ENCODE assay signal across 8 cellular contexts in genomic region chr1:108746382-108747127, GRCh38. TPM values are rescaled to one million over a fixed set of nuclear protein-coding genes. Genes with fewer than 3 reads are reported as not detected.
DNase-seq lines count a peak whose midpoint lies in the region; ATAC-seq and TF ChIP-seq lines count a peak whose summit lies in the region.

A gene with protein sequence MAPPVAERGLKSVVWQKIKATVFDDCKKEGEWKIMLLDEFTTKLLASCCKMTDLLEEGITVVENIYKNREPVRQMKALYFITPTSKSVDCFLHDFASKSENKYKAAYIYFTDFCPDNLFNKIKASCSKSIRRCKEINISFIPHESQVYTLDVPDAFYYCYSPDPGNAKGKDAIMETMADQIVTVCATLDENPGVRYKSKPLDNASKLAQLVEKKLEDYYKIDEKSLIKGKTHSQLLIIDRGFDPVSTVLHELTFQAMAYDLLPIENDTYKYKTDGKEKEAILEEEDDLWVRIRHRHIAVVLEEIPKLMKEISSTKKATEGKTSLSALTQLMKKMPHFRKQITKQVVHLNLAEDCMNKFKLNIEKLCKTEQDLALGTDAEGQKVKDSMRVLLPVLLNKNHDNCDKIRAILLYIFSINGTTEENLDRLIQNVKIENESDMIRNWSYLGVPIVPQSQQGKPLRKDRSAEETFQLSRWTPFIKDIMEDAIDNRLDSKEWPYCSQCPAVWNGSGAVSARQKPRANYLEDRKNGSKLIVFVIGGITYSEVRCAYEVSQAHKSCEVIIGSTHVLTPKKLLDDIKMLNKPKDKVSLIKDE (plus strand): TSS chr1:108746674. CDS start chr1:108746738, 64 bp downstream.

- peak within 1 kb of the TSS; percentile 98 for H3K27ac ChIP-seq in caudate nucleus (ENCODE audit: low read depth, low read length)

- TF ChIP-seq CTCF in WTC11 (IDR thresholded peaks at IDR 0.05) = peak; percentile 67

- CTCF ChIA-PET in WTC11 (lab: Charles Lee) = interaction anchor here (0.7 to 1.0 kb wide), 3 partner anchors 70 to 455 kb away, joined by 3 read pairs; no protein-coding TSS in a partner anchor

- peaks cover 11% of the 10 kb centered on the region for H3K4me1 Mint-ChIP-seq in WTC11
- peaks cover 27 to 48% of the 10 kb centered on the region in 2 donors for H3K4me1 Mint-ChIP-seq in immature natural killer cell

- H3K4me3 Mint-ChIP-seq in WTC11 = peak within 1 kb of the TSS; percentile 97
- peak within 1 kb of the TSS; percentile 95 to 99 (median 98) for H3K4me3 Mint-ChIP-seq in immature natural killer cell

- H3K36me3 Mint-ChIP-seq in WTC11 (no peaks in the 10 kb centered on the region), immature natural killer cell (no peaks in the 10 kb centered on the region)

- peak; percentile 99 for DNase-seq in AG08395 (ENCODE audit: low spot score)
- peak; percentile 96 for DNase-seq in NCI-H2227 treated with DMSO at 0.1 percent for 48 hours (lab: John Stamatoyannopoulos, UW)
- DNase-seq in WTC11 (ENCODE audit: low spot score) = peak; percentile 99
- peak; percentile 68 to 99 (median 97) for DNase-seq in caudate nucleus (lab: John Stamatoyannopoulos, UW)
- DNase-seq in immature natural killer cell = peak; percentile 99
- peak; percentile 100 for DNase-seq in stimulated activated CD4-positive, alpha-beta T cell treated with anti-CD3 and anti-CD28 coated beads, Interleukin-12 subunit alpha, Interleukin-12 subunit beta, amount 100 ng/mL, for 24 hours (ENCODE audit: low read depth in 2 of 2)

- POLR2A ChIA-PET in WTC11 (lab: Charles Lee) = interaction anchor here (0.6 kb wide), 1 partner anchor 55 kb away, joined by 4 read pairs; the partner anchor contains the start of gene PRPF38B

- ATAC-seq in GM18873 (IDR thresholded peaks at IDR 0.05; ENCODE audit: low FRiP score, unreplicated experiment) (peak; percentile 81), HG03159 (IDR thresholded peaks at IDR 0.05; ENCODE audit: unreplicated experiment) (peak; percentile 87), WTC11 (peak; percentile 93)

- H3K27me3 Mint-ChIP-seq in WTC11 (ENCODE audit: low read depth) = peaks cover 16% of the 10 kb centered on the region
- H3K27me3 Mint-ChIP-seq in immature natural killer cell (ENCODE audit: low read depth in 3 of 3) = peaks cover 12 to 15% (median 13%) of the 10 kb centered on the region in 3 donors

- H3K27ac Mint-ChIP-seq in WTC11 (peak within 1 kb of the TSS; percentile 98), immature natural killer cell (peak within 1 kb of the TSS; percentile 97 to 99 (median 98))

- H3K9me3 Mint-ChIP-seq in WTC11 = no peaks in the 10 kb centered on the region
- H3K9me3 Mint-ChIP-seq in immature natural killer cell = no peaks in the 10 kb centered on the region

TF ChIP-seq in WTC11, 78 proteins besides CTCF, POLR2A, EP300 and RAD21 (continues in another document):
- peak; percentile 67; the same call in 1 of the 2 replicates for TF ChIP-seq JUN (CRISPR knock-in tag; IDR thresholded peaks at IDR 0.05)
- TF ChIP-seq CREB1 (CRISPR knock-in tag; IDR thresholded peaks at IDR 0.05) = 0 out of 2 replicates have a peak, but pooled peaks have one; percentile 52
- no peak for TF ChIP-seq ZNF317 (CRISPR knock-in tag; IDR thresholded peaks at IDR 0.05; ENCODE audit: borderline replicate concordance, low read depth)
- peak; percentile 95 for TF ChIP-seq SP1 (CRISPR knock-in tag; conservative IDR thresholded peaks at IDR 0.05)
- TF ChIP-seq, protein P1, sequence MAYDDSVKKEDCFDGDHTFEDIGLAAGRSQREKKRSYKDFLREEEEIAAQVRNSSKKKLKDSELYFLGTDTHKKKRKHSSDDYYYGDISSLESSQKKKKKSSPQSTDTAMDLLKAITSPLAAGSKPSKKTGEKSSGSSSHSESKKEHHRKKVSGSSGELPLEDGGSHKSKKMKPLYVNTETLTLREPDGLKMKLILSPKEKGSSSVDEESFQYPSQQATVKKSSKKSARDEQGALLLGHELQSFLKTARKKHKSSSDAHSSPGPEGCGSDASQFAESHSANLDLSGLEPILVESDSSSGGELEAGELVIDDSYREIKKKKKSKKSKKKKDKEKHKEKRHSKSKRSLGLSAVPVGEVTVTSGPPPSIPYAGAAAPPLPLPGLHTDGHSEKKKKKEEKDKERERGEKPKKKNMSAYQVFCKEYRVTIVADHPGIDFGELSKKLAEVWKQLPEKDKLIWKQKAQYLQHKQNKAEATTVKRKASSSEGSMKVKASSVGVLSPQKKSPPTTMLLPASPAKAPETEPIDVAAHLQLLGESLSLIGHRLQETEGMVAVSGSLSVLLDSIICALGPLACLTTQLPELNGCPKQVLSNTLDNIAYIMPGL (CRISPR knock-in tag; IDR thresholded peaks at IDR 0.05) = peak; percentile 3; the same call in 1 of the 2 replicates
- TF ChIP-seq GTF2I (CRISPR knock-in tag; conservative IDR thresholded peaks at IDR 0.05) = no peak
- peak; percentile 87 for TF ChIP-seq ARID4B (CRISPR knock-in tag; IDR thresholded peaks at IDR 0.05; ENCODE audit: borderline replicate concordance)
- TF ChIP-seq KAT7 (CRISPR knock-in tag; IDR thresholded peaks at IDR 0.05; ENCODE audit: borderline replicate concordance) = peak; percentile 76; the same call in 1 of the 2 replicates
- TF ChIP-seq ETV6 (CRISPR knock-in tag; IDR thresholded peaks at IDR 0.05) = peak; percentile 54
- peak; percentile 86; the same call in 1 of the 2 replicates for TF ChIP-seq FOXP1 (CRISPR knock-in tag; IDR thresholded peaks at IDR 0.05; ENCODE audit: borderline replicate concordance)
- TF ChIP-seq ZNF416 (CRISPR knock-in tag; IDR thresholded peaks at IDR 0.05) = 0 out of 2 replicates have a peak, but pooled peaks have one; percentile 74
- TF ChIP-seq, protein P2, sequence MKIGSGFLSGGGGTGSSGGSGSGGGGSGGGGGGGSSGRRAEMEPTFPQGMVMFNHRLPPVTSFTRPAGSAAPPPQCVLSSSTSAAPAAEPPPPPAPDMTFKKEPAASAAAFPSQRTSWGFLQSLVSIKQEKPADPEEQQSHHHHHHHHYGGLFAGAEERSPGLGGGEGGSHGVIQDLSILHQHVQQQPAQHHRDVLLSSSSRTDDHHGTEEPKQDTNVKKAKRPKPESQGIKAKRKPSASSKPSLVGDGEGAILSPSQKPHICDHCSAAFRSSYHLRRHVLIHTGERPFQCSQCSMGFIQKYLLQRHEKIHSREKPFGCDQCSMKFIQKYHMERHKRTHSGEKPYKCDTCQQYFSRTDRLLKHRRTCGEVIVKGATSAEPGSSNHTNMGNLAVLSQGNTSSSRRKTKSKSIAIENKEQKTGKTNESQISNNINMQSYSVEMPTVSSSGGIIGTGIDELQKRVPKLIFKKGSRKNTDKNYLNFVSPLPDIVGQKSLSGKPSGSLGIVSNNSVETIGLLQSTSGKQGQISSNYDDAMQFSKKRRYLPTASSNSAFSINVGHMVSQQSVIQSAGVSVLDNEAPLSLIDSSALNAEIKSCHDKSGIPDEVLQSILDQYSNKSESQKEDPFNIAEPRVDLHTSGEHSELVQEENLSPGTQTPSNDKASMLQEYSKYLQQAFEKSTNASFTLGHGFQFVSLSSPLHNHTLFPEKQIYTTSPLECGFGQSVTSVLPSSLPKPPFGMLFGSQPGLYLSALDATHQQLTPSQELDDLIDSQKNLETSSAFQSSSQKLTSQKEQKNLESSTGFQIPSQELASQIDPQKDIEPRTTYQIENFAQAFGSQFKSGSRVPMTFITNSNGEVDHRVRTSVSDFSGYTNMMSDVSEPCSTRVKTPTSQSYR (CRISPR knock-in tag; IDR thresholded peaks at IDR 0.05) = peak; percentile 52; the same call in 1 of the 2 replicates
- TF ChIP-seq, protein P3, sequence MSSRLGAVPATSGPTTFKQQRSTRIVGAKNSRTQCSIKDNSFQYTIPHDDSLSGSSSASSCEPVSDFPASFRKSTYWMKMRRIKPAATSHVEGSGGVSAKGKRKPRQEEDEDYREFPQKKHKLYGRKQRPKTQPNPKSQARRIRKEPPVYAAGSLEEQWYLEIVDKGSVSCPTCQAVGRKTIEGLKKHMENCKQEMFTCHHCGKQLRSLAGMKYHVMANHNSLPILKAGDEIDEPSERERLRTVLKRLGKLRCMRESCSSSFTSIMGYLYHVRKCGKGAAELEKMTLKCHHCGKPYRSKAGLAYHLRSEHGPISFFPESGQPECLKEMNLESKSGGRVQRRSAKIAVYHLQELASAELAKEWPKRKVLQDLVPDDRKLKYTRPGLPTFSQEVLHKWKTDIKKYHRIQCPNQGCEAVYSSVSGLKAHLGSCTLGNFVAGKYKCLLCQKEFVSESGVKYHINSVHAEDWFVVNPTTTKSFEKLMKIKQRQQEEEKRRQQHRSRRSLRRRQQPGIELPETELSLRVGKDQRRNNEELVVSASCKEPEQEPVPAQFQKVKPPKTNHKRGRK (CRISPR knock-in tag; IDR thresholded peaks at IDR 0.05; ENCODE audit: borderline replicate concordance) = no peak
- peak; percentile 52; the same call in 1 of the 2 replicates for TF ChIP-seq FOXK1 (CRISPR knock-in tag; IDR thresholded peaks at IDR 0.05)

RNA-seq across cellular contexts. Expression of the gene that starts here (rescaled TPM):
- total RNA-seq in WTC11 (2021) = 26.1 to 30.2 TPM (median 26.5 TPM) in 3 replicates
- polyA plus RNA-seq in immature natural killer cell = 10 to 100 TPM; 38.4 to 44.7 (median 42.6) TPM

Comparison
In these comparisons a context has a peak if more than half of its experiments do, and no peak if none do; other contexts are left out.
1. Peak in every context shown above with its lines: DNase-seq, ATAC-seq and H3K27ac ChIP-seq.